In genomic region chr12:25052191-25053020, GRCh38 we compare ENCODE assay signal across 8 cellular contexts.
DNase-seq lines count a peak whose midpoint lies in the region; ATAC-seq and TF ChIP-seq lines count a peak whose summit lies in the region.

No MANE protein-coding gene starts in this region.

- H3K36me3 Mint-ChIP-seq in CD4-positive, alpha-beta T cell (ENCODE audit: low read depth) = peaks cover 22% of the 10 kb centered on the region

- H3K4me1 Mint-ChIP-seq in CD4-positive, alpha-beta T cell (ENCODE audit: low read depth) = peaks cover 54% of the 10 kb centered on the region

- POLR2A ChIA-PET in CD4-positive, alpha-beta T cell (lab: Charles Lee) = interaction anchor here (0.5 to 3.4 kb wide), 28 partner anchors 10 to 1963 kb away, joined by 3 to 46 read pairs (median 4); partner anchors contain the start of genes DNAI7, ETFRF1 and KRAS

- peak; percentile 15 to 64 (median 34) for DNase-seq in CD4-positive, alpha-beta T cell
- peak; percentile 14 to 16 for DNase-seq in activated CD4-positive, alpha-beta T cell treated with anti-CD3 and anti-CD28 coated beads, Interleukin-2, amount 50 U/mL, for 24 hours (ENCODE audit: low read depth in 1 of 2, low spot score in 1 of 2)
- DNase-seq in epithelial cell of esophagus (ENCODE audit: low read depth) = peak; percentile 11
- DNase-seq in sigmoid colon = no peak
- DNase-seq in NCI-H2107 (lab: John Stamatoyannopoulos, UW) = no peak
- DNase-seq in RKO (ENCODE audit: low spot score) = no peak

- TF ChIP-seq EP300 in sigmoid colon (IDR thresholded peaks at IDR 0.05) = no peak

- no peaks in the 10 kb centered on the region for H3K27me3 ChIP-seq in CD4-positive, alpha-beta T cell (ENCODE audit: control insufficient read depth, insufficient read depth, low read length)
- H3K27me3 ChIP-seq in sigmoid colon = no peaks in the 10 kb centered on the region

- peak overlapping the region; percentile 79 for H3K27ac ChIP-seq in CD4-positive, alpha-beta T cell (ENCODE audit: low read depth, low read length)
- H3K27ac ChIP-seq in sigmoid colon = peak overlapping the region in 3 of 4 donors; percentile 10 to 47 (median 42)

- CTCF ChIA-PET in CD4-positive, alpha-beta T cell (lab: Charles Lee) = interaction anchor here (0.7 to 1.9 kb wide), 10 partner anchors 8 to 335 kb away, joined by 3 to 5 read pairs (median 3); no protein-coding TSS in a partner anchor

- H3K27me3 Mint-ChIP-seq in CD4-positive, alpha-beta T cell = no peaks in the 10 kb centered on the region

- ATAC-seq in CD4-positive, alpha-beta T cell (ENCODE audit: poor library complexity) = peak; percentile 75
- ATAC-seq in GM19468 (IDR thresholded peaks at IDR 0.05; ENCODE audit: extremely low read depth, unreplicated experiment) (peak; percentile 61), HG03575 (IDR thresholded peaks at IDR 0.05; ENCODE audit: extremely low read depth, insufficient number of reproducible peaks, low FRiP score, unreplicated experiment) (peak; percentile 44)

- no peak for TF ChIP-seq CTCF in CD4-positive, alpha-beta T cell (IDR thresholded peaks at IDR 0.05)
- TF ChIP-seq CTCF in epithelial cell of esophagus (IDR thresholded peaks at IDR 0.05; ENCODE audit: insufficient read depth, low read depth, low read length, missing control alignments) = no peak
- TF ChIP-seq CTCF in sigmoid colon (IDR thresholded peaks at IDR 0.05) = no peak

- intact Hi-C loops in CD4-positive, alpha-beta T cell (cut with DNase I, micrococcal nuclease) = loop anchor here (1.0 to 5.0 kb wide), 8 partner anchors 8 to 1970 kb away; partner anchors contain the start of genes KRAS (in 1 of the 2) and MED21 (in 1 of the 2)
- intact Hi-C loops in sigmoid colon (cut with DNase I) = no loop called here

- H3K36me3 ChIP-seq in sigmoid colon = no peaks in the 10 kb centered on the region

- H3K4me3 ChIP-seq in epithelial cell of esophagus (ENCODE audit: low read length) (peak overlapping the region; percentile 32), sigmoid colon (peak overlapping the region in 2 of 4 donors; percentile 27 to 33)

- H3K9me3 Mint-ChIP-seq in CD4-positive, alpha-beta T cell = no peaks in the 10 kb centered on the region

- TF ChIP-seq POLR2A in sigmoid colon (IDR thresholded peaks at IDR 0.05) = no peak

- H3K4me1 ChIP-seq in sigmoid colon = no peaks in the 10 kb centered on the region

- no peaks in the 10 kb centered on the region for H3K9me3 ChIP-seq in CD4-positive, alpha-beta T cell (ENCODE audit: control insufficient read depth, low read length)
- no peaks in the 10 kb centered on the region for H3K9me3 ChIP-seq in sigmoid colon

- H3K4me3 Mint-ChIP-seq in CD4-positive, alpha-beta T cell = peak overlapping the region; percentile 99

- 13 to 23% methylated on average over 13 of the region's 13 CpGs for WGBS in sigmoid colon, 2 donors

- peak overlapping the region; percentile 99 for H3K27ac Mint-ChIP-seq in CD4-positive, alpha-beta T cell

Comparison
In these comparisons a context has a peak if more than half of its experiments do, and no peak if none do; other contexts are left out.
1. DNase-seq: peak in CD4-positive, alpha-beta T cell (10 of 10), activated CD4-positive, alpha-beta T cell treated with anti-CD3 and anti-CD28 coated beads, Interleukin-2, amount 50 U/mL, for 24 hours (2 of 2) and epithelial cell of esophagus (single experiment); none in sigmoid colon (single experiment), NCI-H2107 (single experiment) and RKO (single experiment).
2. Peak in every context shown above with its lines, with median percentiles within 50 percentile points of each other: ATAC-seq.